31 cellular contexts compared by ENCODE assay signal in the genomic region with DNA sequence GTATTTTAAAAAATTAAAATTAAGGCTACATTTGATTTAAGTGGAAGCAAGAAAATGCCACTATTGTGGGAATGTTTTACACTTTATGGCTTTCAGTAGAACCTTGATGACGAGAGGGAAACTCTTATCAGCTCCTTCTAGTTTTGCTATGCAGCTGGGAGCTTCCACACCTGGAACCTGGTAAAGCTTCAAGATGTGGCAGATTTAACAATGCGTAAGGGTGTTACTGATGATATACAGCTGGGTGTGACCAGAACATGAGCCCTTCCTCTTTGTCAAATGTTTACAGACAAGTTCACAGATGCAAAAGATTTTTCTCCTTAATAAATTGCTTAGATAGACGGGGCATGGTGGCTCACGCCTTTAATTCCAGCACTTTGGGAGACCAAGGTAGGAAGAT.
"Had no signal": no experiment of that assay in that cellular context is flagged by ENCODE, and none has a peak within 500 bp of the region (broad histone marks: within the 10 kb centered on the region; RNA-seq: fewer than 3 reads in every experiment).

No MANE protein-coding gene starts in this region.

- ATAC-seq: activated CD4-positive, CD25-positive, alpha-beta regulatory T cell treated with anti-CD3 and anti-CD28 coated beads, Interleukin-2, amount 50 U/mL, for 24 hours; foreskin keratinocyte; naive thymus-derived CD8-positive, alpha-beta T cell; psoas muscle had no signal

- DNase-seq: activated CD4-positive, alpha-beta memory T cell treated with anti-CD3 and anti-CD28 coated beads for 36 hours; activated CD4-positive, alpha-beta T cell treated with anti-CD3 and anti-CD28 coated beads for 48 hours; activated CD8-positive, alpha-beta memory T cell treated with anti-CD3 and anti-CD28 coated beads, Interleukin-2, amount 50 U/mL, for 4 hours; activated gamma-delta T cell treated with Interleukin-2 at 50 U/mL for 16 hours; activated naive CD4-positive, alpha-beta T cell treated with anti-CD3 and anti-CD28 coated beads, Interleukin-2, amount 50 U/mL, for 16 hours; activated T-cell treated with anti-CD3 and anti-CD28 coated beads, Interleukin-2, amount 50 U/mL, for 1 hour; amygdala; central memory CD4-positive, alpha-beta T cell; dermis blood vessel endothelial cell; effector CD4-positive, alpha-beta T cell; foreskin keratinocyte; left ventricle myocardium inferior; naive thymus-derived CD8-positive, alpha-beta T cell; nucleus accumbens; psoas muscle; sigmoid colon; stimulated activated CD4-positive, alpha-beta T cell treated with anti-CD3 and anti-CD28 coated beads, Interleukin-1b, Interleukin-23, amount 100 ng/mL, for 48 hours; stimulated activated CD4-positive, alpha-beta T cell treated with anti-CD3 and anti-CD28 coated beads, Interleukin-4, amount 100 ng/mL, for 4 hours; stimulated activated naive CD4-positive, alpha-beta T cell treated with Interleukin-2 at 50 U/mL for 16 hours; T-helper 9 cell; trophoblast cell; uterus had no signal

- H3K4me3 ChIP-seq: breast epithelium, esophagus muscularis mucosa, left ventricle myocardium inferior, lung, psoas muscle, sigmoid colon, smooth muscle cell, uterus had no signal

- H3K4me3 Mint-ChIP-seq: activated CD4-positive, alpha-beta memory T cell treated with anti-CD3 and anti-CD28 coated beads for 36 hours; activated T-helper 1 cell treated with anti-CD3 and anti-CD28 coated beads, Interleukin-12 subunit alpha, Interleukin-12 subunit beta, Interleukin-2, Interleukin-4 antibody, amounts not matched to agents 30 ng/mL and 10 ng/mL and 1 ng/mL, durations not matched to agents 14 hours and 24 hours and 36 hours; neural crest cell had no signal

- H2AFZ ChIP-seq: parathyroid adenoma had no signal

- H3K4me1 ChIP-seq: breast epithelium, esophagus muscularis mucosa, foreskin keratinocyte, left ventricle myocardium inferior, parathyroid adenoma, psoas muscle, sigmoid colon, uterus had no signal

- H3K79me2 ChIP-seq: parathyroid adenoma had no signal

- H3K9ac ChIP-seq: parathyroid adenoma had no signal

- H3K9me3 Mint-ChIP-seq: activated CD4-positive, alpha-beta memory T cell treated with anti-CD3 and anti-CD28 coated beads for 36 hours; activated T-helper 1 cell treated with anti-CD3 and anti-CD28 coated beads, Interleukin-12 subunit alpha, Interleukin-12 subunit beta, Interleukin-2, Interleukin-4 antibody, amounts not matched to agents 30 ng/mL and 10 ng/mL and 1 ng/mL, durations not matched to agents 14 hours and 24 hours and 36 hours; naive thymus-derived CD8-positive, alpha-beta T cell; neural crest cell had no signal

- H3K27me3 ChIP-seq: breast epithelium, esophagus muscularis mucosa, foreskin keratinocyte, sigmoid colon, uterus had no signal

- H3K36me3 ChIP-seq: breast epithelium, uterus had no signal

- H3K27ac ChIP-seq: breast epithelium, esophagus muscularis mucosa, foreskin keratinocyte, left ventricle myocardium inferior, parathyroid adenoma, psoas muscle, sigmoid colon, uterus, VCaP had no signal

- H3K4me1 Mint-ChIP-seq: neural crest cell had no signal

- H3K4me2 ChIP-seq: smooth muscle cell had no signal

- H3K9me3 ChIP-seq: breast epithelium, esophagus muscularis mucosa, left ventricle myocardium inferior, psoas muscle, sigmoid colon, uterus had no signal

- H3K27ac Mint-ChIP-seq: activated CD4-positive, alpha-beta memory T cell treated with anti-CD3 and anti-CD28 coated beads for 36 hours; activated T-helper 1 cell treated with anti-CD3 and anti-CD28 coated beads, Interleukin-12 subunit alpha, Interleukin-12 subunit beta, Interleukin-2, Interleukin-4 antibody, amounts not matched to agents 30 ng/mL and 10 ng/mL and 1 ng/mL, durations not matched to agents 14 hours and 24 hours and 36 hours had no signal

- H3K27me3 Mint-ChIP-seq: activated CD4-positive, alpha-beta memory T cell treated with anti-CD3 and anti-CD28 coated beads for 36 hours; naive thymus-derived CD8-positive, alpha-beta T cell had no signal
